1 cellular context compared by ENCODE assay signal in genomic region chr2:237727363-237727762, GRCh38.
TF ChIP-seq lines count a peak whose summit lies in the region.

No MANE protein-coding gene starts in this region.

TF ChIP-seq in SK-N-SH treated with all-trans-retinoic acid at 6 μM for 48 hours, 23 proteins besides CTCF, POLR2A, EP300 and RAD21 (continued from another document):
- no peak for TF ChIP-seq PATZ1 (CRISPR knock-in tag; IDR thresholded peaks at IDR 0.05; ENCODE audit: borderline replicate concordance)
